Comparison of ENCODE assay signal across 23 cellular contexts in genomic region chr16:53695070-53695469, GRCh38.
DNase-seq lines count a peak whose midpoint lies in the region; ATAC-seq and TF ChIP-seq lines count a peak whose summit lies in the region.
"Had no signal": no experiment of that assay in that cellular context is flagged by ENCODE, and none has a peak within 500 bp of the region (broad histone marks: within the 10 kb centered on the region; RNA-seq: fewer than 3 reads in every experiment).

No MANE protein-coding gene starts in this region.

- H3K36me3 Mint-ChIP-seq in stimulated activated naive B cell treated with anti-CD40 and anti-IgM and Interleukin-4, amounts not matched to agents 10 μg/mL and 1 μg/mL and 100 μg/mL, for 72 hours, result peaks cover 13 to 17% of the 10 kb centered on the region in 2 donors

- in situ Hi-C loops in brain microvascular endothelial cell (cut with HindIII; ENCODE audit: low pct_ligation_motif_present, low sequenced_read_pairs), result no loop called here

- no peaks in the 10 kb centered on the region for H3K27me3 Mint-ChIP-seq in stimulated activated naive B cell treated with anti-CD40 and anti-IgM and Interleukin-4, amounts not matched to agents 10 μg/mL and 1 μg/mL and 100 μg/mL, for 72 hours
- H3K27me3 Mint-ChIP-seq: activated CD4-positive, alpha-beta memory T cell treated with anti-CD3 and anti-CD28 coated beads, Interleukin-2, amount 10 ng/mL, durations not matched to agents 7 days and 5 days; stimulated activated naive CD8-positive, alpha-beta T cell treated with anti-CD3 and anti-CD28 coated beads, Interleukin-15, Interleukin-2, amounts not matched to agents 100 ng/mL and 50 ng/mL, for 24 hours had no signal

- H3K27ac ChIP-seq in brain microvascular endothelial cell, result peak overlapping the region; percentile 48
- H3K27ac ChIP-seq: BLaER1 treated with 17β-estradiol and CSF1 and Interleukin-3, amounts not matched to agents 10 nM and 100 nM; breast epithelium; gastroesophageal sphincter; SK-N-MC; spleen; uterus had no signal

- TF ChIP-seq CTCF in AG10803 (conservative IDR thresholded peaks at IDR 0.05; ENCODE audit: low read length), result no peak
- no peak for TF ChIP-seq CTCF in brain microvascular endothelial cell (IDR thresholded peaks at IDR 0.05; ENCODE audit: low read depth, low read length, missing control alignments)

- no peaks in the 10 kb centered on the region for H3K27me3 ChIP-seq in brain microvascular endothelial cell (replicated peaks)
- H3K27me3 ChIP-seq: BLaER1 treated with 17β-estradiol and CSF1 and Interleukin-3, amounts not matched to agents 10 nM and 100 nM; breast epithelium; gastroesophageal sphincter; spleen; uterus had no signal

- H3K4me3 Mint-ChIP-seq in stimulated activated naive B cell treated with anti-CD40 and anti-IgM and Interleukin-4, amounts not matched to agents 10 μg/mL and 1 μg/mL and 100 μg/mL, for 72 hours, result no peak overlapping the region
- H3K4me3 Mint-ChIP-seq: activated CD4-positive, alpha-beta memory T cell treated with anti-CD3 and anti-CD28 coated beads, Interleukin-2, amount 10 ng/mL, durations not matched to agents 7 days and 5 days; stimulated activated naive CD8-positive, alpha-beta T cell treated with anti-CD3 and anti-CD28 coated beads, Interleukin-15, Interleukin-2, amounts not matched to agents 100 ng/mL and 50 ng/mL, for 24 hours had no signal

- H3K27ac Mint-ChIP-seq in stimulated activated naive B cell treated with anti-CD40 and anti-IgM and Interleukin-4, amounts not matched to agents 10 μg/mL and 1 μg/mL and 100 μg/mL, for 72 hours, result no peak overlapping the region
- H3K27ac Mint-ChIP-seq: activated CD4-positive, alpha-beta memory T cell treated with anti-CD3 and anti-CD28 coated beads, Interleukin-2, amount 10 ng/mL, durations not matched to agents 7 days and 5 days; stimulated activated naive CD8-positive, alpha-beta T cell treated with anti-CD3 and anti-CD28 coated beads, Interleukin-15, Interleukin-2, amounts not matched to agents 100 ng/mL and 50 ng/mL, for 24 hours had no signal

- peak; percentile 84 for DNase-seq in AG10803 (ENCODE audit: low read depth)
- peak; percentile 48 for DNase-seq in HS-5 (ENCODE audit: low read depth)
- peak; percentile 68 for DNase-seq in brain microvascular endothelial cell
- peak; percentile 68 for DNase-seq in kidney tubule cell (ENCODE audit: low spot score)
- no peak for DNase-seq in C1 segment of cervical spinal cord (lab: John Stamatoyannopoulos, UW)
- no peak for DNase-seq in stimulated activated naive B cell treated with anti-CD40 and anti-IgM and Interleukin-4, amounts not matched to agents 10 μg/mL and 1 μg/mL and 100 μg/mL, for 72 hours
- DNase-seq: activated CD4-positive, alpha-beta memory T cell treated with anti-CD3 and anti-CD28 coated beads, Interleukin-2, amount 10 ng/mL, durations not matched to agents 7 days and 5 days; activated gamma-delta T cell treated with Interleukin-2 at 50 U/mL for 16 hours; DMS79 treated with DMSO at 0.1 percent for 48 hours; effector CD4-positive, alpha-beta T cell; Kasumi-1; mucosa of descending colon; NCI-H1694; NCI-H510A treated with DMSO at 0.1 percent for 48 hours; spleen; uterus had no signal

- ATAC-seq in GM18909 (IDR thresholded peaks at IDR 0.05; ENCODE audit: poor library complexity, unreplicated experiment) (no peak), GM21447 (IDR thresholded peaks at IDR 0.05; ENCODE audit: unreplicated experiment) (no peak)
- ATAC-seq in stimulated activated naive B cell treated with anti-CD40 and anti-IgM and Interleukin-4, amounts not matched to agents 10 μg/mL and 1 μg/mL and 100 μg/mL, for 72 hours (replicated peaks), result no peak
- ATAC-seq: gastroesophageal sphincter, mucosa of descending colon had no signal

- H3K4me1 Mint-ChIP-seq in stimulated activated naive B cell treated with anti-CD40 and anti-IgM and Interleukin-4, amounts not matched to agents 10 μg/mL and 1 μg/mL and 100 μg/mL, for 72 hours, result no peaks in the 10 kb centered on the region
- H3K4me1 Mint-ChIP-seq: activated CD4-positive, alpha-beta memory T cell treated with anti-CD3 and anti-CD28 coated beads, Interleukin-2, amount 10 ng/mL, durations not matched to agents 7 days and 5 days had no signal

- no peaks in the 10 kb centered on the region for H3K9me3 Mint-ChIP-seq in stimulated activated naive B cell treated with anti-CD40 and anti-IgM and Interleukin-4, amounts not matched to agents 10 μg/mL and 1 μg/mL and 100 μg/mL, for 72 hours
- H3K9me3 Mint-ChIP-seq: activated CD4-positive, alpha-beta memory T cell treated with anti-CD3 and anti-CD28 coated beads, Interleukin-2, amount 10 ng/mL, durations not matched to agents 7 days and 5 days; stimulated activated naive CD8-positive, alpha-beta T cell treated with anti-CD3 and anti-CD28 coated beads, Interleukin-15, Interleukin-2, amounts not matched to agents 100 ng/mL and 50 ng/mL, for 24 hours had no signal

- no peak overlapping the region for H3K4me3 ChIP-seq in AG10803 (ENCODE audit: low read length)
- H3K4me3 ChIP-seq in brain microvascular endothelial cell (ENCODE audit: low read depth, low read length), result no peak overlapping the region
- H3K4me3 ChIP-seq: BLaER1 treated with 17β-estradiol and CSF1 and Interleukin-3, amounts not matched to agents 10 nM and 100 nM; breast epithelium; gastroesophageal sphincter; mucosa of descending colon; SK-N-MC; spleen; uterus had no signal

- peaks cover 4% of the 10 kb centered on the region for H3K36me3 ChIP-seq in brain microvascular endothelial cell (replicated peaks)
- H3K36me3 ChIP-seq: breast epithelium, uterus had no signal

Comparison
In these comparisons a context has a peak if more than half of its experiments do, and no peak if none do; other contexts are left out.
1. DNase-seq: peak in AG10803 (single experiment), HS-5 (single experiment), brain microvascular endothelial cell (single experiment) and kidney tubule cell (single experiment); none in C1 segment of cervical spinal cord (0 of 14) and stimulated activated naive B cell treated with anti-CD40 and anti-IgM and Interleukin-4, amounts not matched to agents 10 μg/mL and 1 μg/mL and 100 μg/mL, for 72 hours (single experiment).